1 cellular context compared by ENCODE assay signal in the genomic region with DNA sequence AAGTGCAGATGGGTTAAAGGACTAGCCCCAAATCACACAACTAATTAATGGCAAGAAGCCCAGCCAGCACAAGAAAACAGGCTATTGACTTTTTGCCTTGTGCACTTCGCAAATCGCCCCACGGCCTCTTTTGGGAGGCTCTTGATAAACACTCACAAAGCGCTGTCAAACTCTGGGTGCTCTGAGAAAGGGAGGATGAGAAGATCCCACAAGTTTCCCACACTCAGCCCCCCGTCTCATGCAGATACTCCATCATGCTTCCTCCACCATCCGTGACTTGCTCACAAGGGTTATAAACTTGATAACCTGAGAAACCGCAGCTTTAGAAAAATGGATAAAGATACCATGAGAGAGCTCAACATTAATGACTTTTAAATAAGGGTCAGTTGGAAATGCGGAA.
TF ChIP-seq lines count a peak whose summit lies in the region.

No MANE protein-coding gene starts in this region.

TF ChIP-seq in GM12878, 131 proteins besides CTCF, POLR2A, EP300 and RAD21 (continues in another document):
- TF ChIP-seq STAT1 (conservative IDR thresholded peaks at IDR 0.05) (no peak), BHLHE40 (IDR thresholded peaks at IDR 0.05; ENCODE audit: borderline replicate concordance in 1 of 2, low read depth in 2 of 2, low read length in 1 of 2) (no peak), NFYA (IDR thresholded peaks at IDR 0.05; ENCODE audit: borderline replicate concordance, low read depth, low read length) (no peak), MYC (IDR thresholded peaks at IDR 0.05; ENCODE audit: insufficient read depth, insufficient read length, insufficient replicate concordance, low read length, severe bottlenecking) (no peak), STAT3 (IDR thresholded peaks at IDR 0.05; ENCODE audit: low read depth, low read length) (no peak), MEF2B (IDR thresholded peaks at IDR 0.05; ENCODE audit: partially characterized antibody, poor library complexity, severe bottlenecking) (peak; percentile 45), SREBF1 (IDR thresholded peaks at IDR 0.05; ENCODE audit: low read length) (no peak), NRF1 (conservative IDR thresholded peaks at IDR 0.05; ENCODE audit: low read depth, low read length) (no peak), CHD2 (IDR thresholded peaks at IDR 0.05; ENCODE audit: borderline replicate concordance, low read depth, low read length) (no peak), USF2 (IDR thresholded peaks at IDR 0.05; ENCODE audit: borderline replicate concordance, low read depth, low read length) (no peak), CBFB (IDR thresholded peaks at IDR 0.05; ENCODE audit: low read depth) (no peak), IRF5 (IDR thresholded peaks at IDR 0.05; ENCODE audit: borderline replicate concordance) (no peak), SPI1 (IDR thresholded peaks at IDR 0.05; ENCODE audit: borderline replicate concordance, insufficient read depth, low read depth, low read length) (no peak), POLR2AphosphoS5 (IDR thresholded peaks at IDR 0.05; ENCODE audit: low read length) (no peak), TBL1XR1 (IDR thresholded peaks at IDR 0.05; ENCODE audit: low read depth, low read length) (no peak), ETV6 (conservative IDR thresholded peaks at IDR 0.05 in 1 of 2, IDR thresholded peaks at IDR 0.05 in 1 of 2; ENCODE audit: borderline replicate concordance in 1 of 2, low read depth in 1 of 2) (no peak), ZSCAN29 (IDR thresholded peaks at IDR 0.05) (no peak), RUNX3 (IDR thresholded peaks at IDR 0.05; ENCODE audit: low read length) (peak; percentile 72), POU2F2 (IDR thresholded peaks at IDR 0.05; ENCODE audit: borderline replicate concordance, low read depth, low read length) (peak; percentile 37; the same call in 1 of the 3 replicates), CEBPZ (IDR thresholded peaks at IDR 0.05; ENCODE audit: low read depth, low read length) (no peak), RB1 (IDR thresholded peaks at IDR 0.05; ENCODE audit: borderline replicate concordance) (no peak), SUZ12 (IDR thresholded peaks at IDR 0.05; ENCODE audit: unreplicated experiment) (no peak)
- TF ChIP-seq, protein P1, sequence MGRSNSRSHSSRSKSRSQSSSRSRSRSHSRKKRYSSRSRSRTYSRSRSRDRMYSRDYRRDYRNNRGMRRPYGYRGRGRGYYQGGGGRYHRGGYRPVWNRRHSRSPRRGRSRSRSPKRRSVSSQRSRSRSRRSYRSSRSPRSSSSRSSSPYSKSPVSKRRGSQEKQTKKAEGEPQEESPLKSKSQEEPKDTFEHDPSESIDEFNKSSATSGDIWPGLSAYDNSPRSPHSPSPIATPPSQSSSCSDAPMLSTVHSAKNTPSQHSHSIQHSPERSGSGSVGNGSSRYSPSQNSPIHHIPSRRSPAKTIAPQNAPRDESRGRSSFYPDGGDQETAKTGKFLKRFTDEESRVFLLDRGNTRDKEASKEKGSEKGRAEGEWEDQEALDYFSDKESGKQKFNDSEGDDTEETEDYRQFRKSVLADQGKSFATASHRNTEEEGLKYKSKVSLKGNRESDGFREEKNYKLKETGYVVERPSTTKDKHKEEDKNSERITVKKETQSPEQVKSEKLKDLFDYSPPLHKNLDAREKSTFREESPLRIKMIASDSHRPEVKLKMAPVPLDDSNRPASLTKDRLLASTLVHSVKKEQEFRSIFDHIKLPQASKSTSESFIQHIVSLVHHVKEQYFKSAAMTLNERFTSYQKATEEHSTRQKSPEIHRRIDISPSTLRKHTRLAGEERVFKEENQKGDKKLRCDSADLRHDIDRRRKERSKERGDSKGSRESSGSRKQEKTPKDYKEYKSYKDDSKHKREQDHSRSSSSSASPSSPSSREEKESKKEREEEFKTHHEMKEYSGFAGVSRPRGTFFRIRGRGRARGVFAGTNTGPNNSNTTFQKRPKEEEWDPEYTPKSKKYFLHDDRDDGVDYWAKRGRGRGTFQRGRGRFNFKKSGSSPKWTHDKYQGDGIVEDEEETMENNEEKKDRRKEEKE (IDR thresholded peaks at IDR 0.05): no peak
- TF ChIP-seq, protein P2, sequence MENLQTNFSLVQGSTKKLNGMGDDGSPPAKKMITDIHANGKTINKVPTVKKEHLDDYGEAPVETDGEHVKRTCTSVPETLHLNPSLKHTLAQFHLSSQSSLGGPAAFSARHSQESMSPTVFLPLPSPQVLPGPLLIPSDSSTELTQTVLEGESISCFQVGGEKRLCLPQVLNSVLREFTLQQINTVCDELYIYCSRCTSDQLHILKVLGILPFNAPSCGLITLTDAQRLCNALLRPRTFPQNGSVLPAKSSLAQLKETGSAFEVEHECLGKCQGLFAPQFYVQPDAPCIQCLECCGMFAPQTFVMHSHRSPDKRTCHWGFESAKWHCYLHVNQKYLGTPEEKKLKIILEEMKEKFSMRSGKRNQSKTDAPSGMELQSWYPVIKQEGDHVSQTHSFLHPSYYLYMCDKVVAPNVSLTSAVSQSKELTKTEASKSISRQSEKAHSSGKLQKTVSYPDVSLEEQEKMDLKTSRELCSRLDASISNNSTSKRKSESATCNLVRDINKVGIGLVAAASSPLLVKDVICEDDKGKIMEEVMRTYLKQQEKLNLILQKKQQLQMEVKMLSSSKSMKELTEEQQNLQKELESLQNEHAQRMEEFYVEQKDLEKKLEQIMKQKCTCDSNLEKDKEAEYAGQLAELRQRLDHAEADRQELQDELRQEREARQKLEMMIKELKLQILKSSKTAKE (IDR thresholded peaks at IDR 0.05; ENCODE audit: low read depth, poor library complexity, severe bottlenecking): no peak
- TF ChIP-seq, protein P3, sequence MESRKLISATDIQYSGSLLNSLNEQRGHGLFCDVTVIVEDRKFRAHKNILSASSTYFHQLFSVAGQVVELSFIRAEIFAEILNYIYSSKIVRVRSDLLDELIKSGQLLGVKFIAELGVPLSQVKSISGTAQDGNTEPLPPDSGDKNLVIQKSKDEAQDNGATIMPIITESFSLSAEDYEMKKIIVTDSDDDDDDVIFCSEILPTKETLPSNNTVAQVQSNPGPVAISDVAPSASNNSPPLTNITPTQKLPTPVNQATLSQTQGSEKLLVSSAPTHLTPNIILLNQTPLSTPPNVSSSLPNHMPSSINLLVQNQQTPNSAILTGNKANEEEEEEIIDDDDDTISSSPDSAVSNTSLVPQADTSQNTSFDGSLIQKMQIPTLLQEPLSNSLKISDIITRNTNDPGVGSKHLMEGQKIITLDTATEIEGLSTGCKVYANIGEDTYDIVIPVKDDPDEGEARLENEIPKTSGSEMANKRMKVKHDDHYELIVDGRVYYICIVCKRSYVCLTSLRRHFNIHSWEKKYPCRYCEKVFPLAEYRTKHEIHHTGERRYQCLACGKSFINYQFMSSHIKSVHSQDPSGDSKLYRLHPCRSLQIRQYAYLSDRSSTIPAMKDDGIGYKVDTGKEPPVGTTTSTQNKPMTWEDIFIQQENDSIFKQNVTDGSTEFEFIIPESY (IDR thresholded peaks at IDR 0.05): no peak
- TF ChIP-seq, protein P4, sequence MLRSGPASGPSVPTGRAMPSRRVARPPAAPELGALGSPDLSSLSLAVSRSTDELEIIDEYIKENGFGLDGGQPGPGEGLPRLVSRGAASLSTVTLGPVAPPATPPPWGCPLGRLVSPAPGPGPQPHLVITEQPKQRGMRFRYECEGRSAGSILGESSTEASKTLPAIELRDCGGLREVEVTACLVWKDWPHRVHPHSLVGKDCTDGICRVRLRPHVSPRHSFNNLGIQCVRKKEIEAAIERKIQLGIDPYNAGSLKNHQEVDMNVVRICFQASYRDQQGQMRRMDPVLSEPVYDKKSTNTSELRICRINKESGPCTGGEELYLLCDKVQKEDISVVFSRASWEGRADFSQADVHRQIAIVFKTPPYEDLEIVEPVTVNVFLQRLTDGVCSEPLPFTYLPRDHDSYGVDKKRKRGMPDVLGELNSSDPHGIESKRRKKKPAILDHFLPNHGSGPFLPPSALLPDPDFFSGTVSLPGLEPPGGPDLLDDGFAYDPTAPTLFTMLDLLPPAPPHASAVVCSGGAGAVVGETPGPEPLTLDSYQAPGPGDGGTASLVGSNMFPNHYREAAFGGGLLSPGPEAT (IDR thresholded peaks at IDR 0.05; ENCODE audit: low read depth): no peak
- TF ChIP-seq, protein P5, sequence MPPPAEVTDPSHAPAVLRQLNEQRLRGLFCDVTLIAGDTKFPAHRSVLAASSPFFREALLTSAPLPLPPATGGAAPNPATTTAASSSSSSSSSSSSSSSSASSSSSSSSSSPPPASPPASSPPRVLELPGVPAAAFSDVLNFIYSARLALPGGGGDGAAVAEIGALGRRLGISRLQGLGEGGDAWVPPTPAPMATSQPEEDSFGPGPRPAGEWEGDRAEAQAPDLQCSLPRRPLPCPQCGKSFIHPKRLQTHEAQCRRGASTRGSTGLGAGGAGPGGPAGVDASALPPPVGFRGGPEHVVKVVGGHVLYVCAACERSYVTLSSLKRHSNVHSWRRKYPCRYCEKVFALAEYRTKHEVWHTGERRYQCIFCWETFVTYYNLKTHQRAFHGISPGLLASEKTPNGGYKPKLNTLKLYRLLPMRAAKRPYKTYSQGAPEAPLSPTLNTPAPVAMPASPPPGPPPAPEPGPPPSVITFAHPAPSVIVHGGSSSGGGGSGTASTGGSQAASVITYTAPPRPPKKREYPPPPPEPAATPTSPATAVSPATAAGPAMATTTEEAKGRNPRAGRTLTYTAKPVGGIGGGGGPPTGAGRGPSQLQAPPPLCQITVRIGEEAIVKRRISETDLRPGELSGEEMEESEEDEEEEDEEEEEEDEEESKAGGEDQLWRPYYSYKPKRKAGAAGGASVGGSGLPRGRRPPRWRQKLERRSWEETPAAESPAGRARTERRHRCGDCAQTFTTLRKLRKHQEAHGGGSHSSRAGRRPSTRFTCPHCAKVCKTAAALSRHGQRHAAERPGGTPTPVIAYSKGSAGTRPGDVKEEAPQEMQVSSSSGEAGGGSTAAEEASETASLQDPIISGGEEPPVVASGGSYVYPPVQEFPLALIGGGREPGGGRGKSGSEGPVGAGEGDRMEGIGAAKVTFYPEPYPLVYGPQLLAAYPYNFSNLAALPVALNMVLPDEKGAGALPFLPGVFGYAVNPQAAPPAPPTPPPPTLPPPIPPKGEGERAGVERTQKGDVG (CRISPR knock-in tag; IDR thresholded peaks at IDR 0.05): no peak
- TF ChIP-seq, protein P6, sequence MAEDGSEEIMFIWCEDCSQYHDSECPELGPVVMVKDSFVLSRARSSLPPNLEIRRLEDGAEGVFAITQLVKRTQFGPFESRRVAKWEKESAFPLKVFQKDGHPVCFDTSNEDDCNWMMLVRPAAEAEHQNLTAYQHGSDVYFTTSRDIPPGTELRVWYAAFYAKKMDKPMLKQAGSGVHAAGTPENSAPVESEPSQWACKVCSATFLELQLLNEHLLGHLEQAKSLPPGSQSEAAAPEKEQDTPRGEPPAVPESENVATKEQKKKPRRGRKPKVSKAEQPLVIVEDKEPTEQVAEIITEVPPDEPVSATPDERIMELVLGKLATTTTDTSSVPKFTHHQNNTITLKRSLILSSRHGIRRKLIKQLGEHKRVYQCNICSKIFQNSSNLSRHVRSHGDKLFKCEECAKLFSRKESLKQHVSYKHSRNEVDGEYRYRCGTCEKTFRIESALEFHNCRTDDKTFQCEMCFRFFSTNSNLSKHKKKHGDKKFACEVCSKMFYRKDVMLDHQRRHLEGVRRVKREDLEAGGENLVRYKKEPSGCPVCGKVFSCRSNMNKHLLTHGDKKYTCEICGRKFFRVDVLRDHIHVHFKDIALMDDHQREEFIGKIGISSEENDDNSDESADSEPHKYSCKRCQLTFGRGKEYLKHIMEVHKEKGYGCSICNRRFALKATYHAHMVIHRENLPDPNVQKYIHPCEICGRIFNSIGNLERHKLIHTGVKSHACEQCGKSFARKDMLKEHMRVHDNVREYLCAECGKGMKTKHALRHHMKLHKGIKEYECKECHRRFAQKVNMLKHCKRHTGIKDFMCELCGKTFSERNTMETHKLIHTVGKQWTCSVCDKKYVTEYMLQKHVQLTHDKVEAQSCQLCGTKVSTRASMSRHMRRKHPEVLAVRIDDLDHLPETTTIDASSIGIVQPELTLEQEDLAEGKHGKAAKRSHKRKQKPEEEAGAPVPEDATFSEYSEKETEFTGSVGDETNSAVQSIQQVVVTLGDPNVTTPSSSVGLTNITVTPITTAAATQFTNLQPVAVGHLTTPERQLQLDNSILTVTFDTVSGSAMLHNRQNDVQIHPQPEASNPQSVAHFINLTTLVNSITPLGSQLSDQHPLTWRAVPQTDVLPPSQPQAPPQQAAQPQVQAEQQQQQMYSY (CRISPR knock-in tag; IDR thresholded peaks at IDR 0.05): no peak
